8 cellular contexts compared by ENCODE assay signal in genomic region chr14:75452900-75453816, GRCh38. TPM values are rescaled to one million over a fixed set of nuclear protein-coding genes. Genes with fewer than 3 reads are reported as not detected.
DNase-seq lines count a peak whose midpoint lies in the region; ATAC-seq, FAIRE-seq and TF ChIP-seq lines count a peak whose summit lies in the region.

No MANE protein-coding gene starts in this region.

- peak overlapping the region; percentile 57 for H3K4me2 ChIP-seq in smooth muscle cell

- no peak for TF ChIP-seq POLR2A in GM12892 (IDR thresholded peaks at IDR 0.05; ENCODE audit: low read depth, low read length)

- ATAC-seq in GM18498 (IDR thresholded peaks at IDR 0.05; ENCODE audit: unreplicated experiment): no peak

- peak overlapping the region; percentile 68 to 91 (median 83) for H3K27ac Mint-ChIP-seq in brain
- H3K27ac Mint-ChIP-seq in activated CD4-positive, alpha-beta T cell treated with anti-CD3 and anti-CD28 coated beads, Interleukin-2, amount 10 ng/mL, durations not matched to agents 7 days and 5 days: no peak overlapping the region

- no peak for FAIRE-seq in GM12892 (lab: Jason Lieb, UNC)

- peaks cover 89% of the 10 kb centered on the region for H3K4me1 Mint-ChIP-seq in brain
- H3K4me1 Mint-ChIP-seq in activated CD4-positive, alpha-beta T cell treated with anti-CD3 and anti-CD28 coated beads, Interleukin-2, amount 10 ng/mL, durations not matched to agents 7 days and 5 days: peaks cover 4% of the 10 kb centered on the region

- H3K4me1 ChIP-seq in smooth muscle cell (ENCODE audit: low read depth): peaks cover 49% of the 10 kb centered on the region

- no peaks in the 10 kb centered on the region for H3K27me3 ChIP-seq in smooth muscle cell (ENCODE audit: low read depth)

- no peak overlapping the region for H3K4me3 ChIP-seq in smooth muscle cell

- H3K36me3 Mint-ChIP-seq in brain: peaks cover 9% of the 10 kb centered on the region
- H3K36me3 Mint-ChIP-seq in activated CD4-positive, alpha-beta T cell treated with anti-CD3 and anti-CD28 coated beads, Interleukin-2, amount 10 ng/mL, durations not matched to agents 7 days and 5 days (ENCODE audit: low read depth): no peaks in the 10 kb centered on the region

- no peaks in the 10 kb centered on the region for H3K9me3 Mint-ChIP-seq in brain
- H3K9me3 Mint-ChIP-seq in activated CD4-positive, alpha-beta T cell treated with anti-CD3 and anti-CD28 coated beads, Interleukin-2, amount 10 ng/mL, durations not matched to agents 7 days and 5 days: no peaks in the 10 kb centered on the region

- no peaks in the 10 kb centered on the region for H3K27me3 Mint-ChIP-seq in brain
- peaks cover 7% of the 10 kb centered on the region for H3K27me3 Mint-ChIP-seq in activated CD4-positive, alpha-beta T cell treated with anti-CD3 and anti-CD28 coated beads, Interleukin-2, amount 10 ng/mL, durations not matched to agents 7 days and 5 days

- no peak for TF ChIP-seq CTCF in brain (conservative IDR thresholded peaks at IDR 0.05)
- no peak for TF ChIP-seq CTCF in smooth muscle cell (IDR thresholded peaks at IDR 0.05; ENCODE audit: borderline replicate concordance, insufficient read depth, poor library complexity, severe bottlenecking)

- POLR2A ChIA-PET in activated CD4-positive, alpha-beta T cell treated with anti-CD3 and anti-CD28 coated beads, Interleukin-2, amount 10 ng/mL, durations not matched to agents 7 days and 5 days (lab: Charles Lee): no interaction called here

- peak overlapping the region in 4 of 5 experiments; percentile 16 to 53 (median 42) for H3K4me3 Mint-ChIP-seq in brain
- no peak overlapping the region for H3K4me3 Mint-ChIP-seq in activated CD4-positive, alpha-beta T cell treated with anti-CD3 and anti-CD28 coated beads, Interleukin-2, amount 10 ng/mL, durations not matched to agents 7 days and 5 days

- no peaks in the 10 kb centered on the region for H3F3A ChIP-seq in smooth muscle cell (ENCODE audit: low read depth)

- H3K79me2 ChIP-seq in smooth muscle cell (ENCODE audit: low read depth): peaks cover 82% of the 10 kb centered on the region

- H4K20me1 ChIP-seq in smooth muscle cell (ENCODE audit: low read depth): peaks cover 95% of the 10 kb centered on the region

- CTCF ChIA-PET in activated CD4-positive, alpha-beta T cell treated with anti-CD3 and anti-CD28 coated beads, Interleukin-2, amount 10 ng/mL, durations not matched to agents 7 days and 5 days (lab: Charles Lee): interaction anchor here (0.7 to 1.4 kb wide), 5 partner anchors 9 to 153 kb away, joined by 3 to 4 read pairs (median 4); no protein-coding TSS in a partner anchor

- no peak overlapping the region for H2AFZ ChIP-seq in smooth muscle cell (ENCODE audit: low read depth)

- peak; percentile 54 for DNase-seq in HCEC 1CT
- DNase-seq in iPS-NIHi7 (ENCODE audit: extremely low spot score): peak; percentile 91
- DNase-seq in smooth muscle cell (lab: John Stamatoyannopoulos, UW; ENCODE audit: unreplicated experiment): peak; percentile 72
- no peak for DNase-seq in activated CD4-positive, alpha-beta T cell treated with anti-CD3 and anti-CD28 coated beads, Interleukin-2, amount 10 ng/mL, durations not matched to agents 7 days and 5 days
- no peak for DNase-seq in DMS 273 (lab: John Stamatoyannopoulos, UW; ENCODE audit: unreplicated experiment)
- DNase-seq in GM12892 (ENCODE audit: insufficient read length): no peak

- H3K27ac ChIP-seq in smooth muscle cell (ENCODE audit: low read depth): peak overlapping the region; percentile 72

- H3K36me3 ChIP-seq in smooth muscle cell (ENCODE audit: low read depth): no peaks in the 10 kb centered on the region

- WGBS in smooth muscle cell (ENCODE audit: low lambda C conversion rate): 7% methylated on average over 14 of the region's 14 CpGs

- no peaks in the 10 kb centered on the region for H3K9me3 ChIP-seq in smooth muscle cell (replicated peaks; ENCODE audit: low read depth)

- peak overlapping the region; percentile 3 for H3K9ac ChIP-seq in smooth muscle cell (ENCODE audit: low read depth)

RNA-seq across cellular contexts. Expression of gene JDP2, which starts 25.3 kb away (rescaled TPM):
- polyA plus RNA-seq in brain (ENCODE audit: insufficient read depth, low read depth, low replicate concordance) (12.2 TPM), smooth muscle cell (98.9 and 126 TPM in 2 replicates)
- total RNA-seq in smooth muscle cell: 70.3 and 71.2 TPM in 2 replicates
- 1 to 10 TPM in 1 of 2 experiments, under 1 TPM in 1; 0.99 to 1.6 TPM for total RNA-seq in activated CD4-positive, alpha-beta T cell treated with anti-CD3 and anti-CD28 coated beads, Interleukin-2, amount 10 ng/mL, durations not matched to agents 7 days and 5 days
- polyA plus RNA-seq in GM12892 (2012; ENCODE audit: missing spikeins): 14.7 TPM

Comparison
In these comparisons a context has a peak if more than half of its experiments do, and no peak if none do; other contexts are left out.
1. DNase-seq: peak in HCEC 1CT (single experiment), iPS-NIHi7 (single experiment) and smooth muscle cell (single experiment); none in activated CD4-positive, alpha-beta T cell treated with anti-CD3 and anti-CD28 coated beads, Interleukin-2, amount 10 ng/mL, durations not matched to agents 7 days and 5 days (single experiment), DMS 273 (single experiment) and GM12892 (single experiment).
2. RNA of gene JDP2, which starts 25.3 kb away (total RNA-seq): 70.3 to 71.2 TPM in smooth muscle cell; 0.99 to 1.6 TPM in activated CD4-positive, alpha-beta T cell treated with anti-CD3 and anti-CD28 coated beads, Interleukin-2, amount 10 ng/mL, durations not matched to agents 7 days and 5 days; every median in the first group is over 10 times any median in the second.